ENCODE assay signal across 20 cellular contexts in the genomic region with DNA sequence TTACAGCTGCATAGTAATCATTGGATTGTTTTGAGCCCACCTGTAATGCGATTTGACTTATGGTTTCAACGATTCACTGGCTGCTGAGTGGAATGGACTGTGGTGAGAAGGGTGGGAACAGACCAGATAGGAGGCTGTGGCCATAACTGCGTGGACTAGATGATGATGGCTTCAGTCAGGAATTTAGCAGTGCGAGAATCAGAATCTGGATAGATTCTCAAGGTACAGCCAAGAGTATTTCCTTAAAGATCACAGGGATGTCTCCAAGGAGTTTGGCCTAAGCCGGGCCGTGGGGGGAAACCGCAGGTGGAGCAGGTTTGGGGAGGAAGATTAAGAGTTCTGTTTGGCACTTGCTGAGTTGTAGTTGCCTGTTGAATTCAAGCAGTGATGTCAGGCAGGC. TPM values are rescaled to one million over a fixed set of nuclear protein-coding genes. Genes with fewer than 3 reads are reported as not detected.
DNase-seq lines count a peak whose midpoint lies in the region; ATAC-seq and TF ChIP-seq lines count a peak whose summit lies in the region.
"Had no signal": no experiment of that assay in that cellular context is flagged by ENCODE, and none has a peak within 500 bp of the region (broad histone marks: within the 10 kb centered on the region; RNA-seq: fewer than 3 reads in every experiment).

No MANE protein-coding gene starts in this region.

- peak overlapping the region; percentile 35 for H3K27ac Mint-ChIP-seq in mesothelial cell of epicardium
- H3K27ac Mint-ChIP-seq: activated CD4-positive, alpha-beta T cell treated with anti-CD3 and anti-CD28 coated beads, Interleukin-2, amount 10 ng/mL, durations not matched to agents 7 days and 5 days; activated naive CD8-positive, alpha-beta T cell treated with anti-CD3 and anti-CD28 coated beads, Interleukin-2, amount 10 ng/mL, durations not matched to agents 7 days and 5 days; activated T-helper 2 cell treated with anti-CD3 and anti-CD28 coated beads, Interferon-gamma antibody, Interleukin-2, Interleukin-4, amounts not matched to agents 10 μg/mL and 5 μg/mL and 100 μg/mL, durations not matched to agents 14 hours and 24 hours and 36 hours; brain; nephron; T-helper 1 cell treated with Interleukin-12 subunit alpha and Interleukin-12 subunit beta and Interleukin-4 antibody, amounts not matched to agents 30 μg/mL and 1 μg/mL, for 36 hours had no signal

- no peaks in the 10 kb centered on the region for H3K9me3 Mint-ChIP-seq in mesothelial cell of epicardium
- H3K9me3 Mint-ChIP-seq: activated CD4-positive, alpha-beta T cell treated with anti-CD3 and anti-CD28 coated beads, Interleukin-2, amount 10 ng/mL, durations not matched to agents 7 days and 5 days; activated naive CD8-positive, alpha-beta T cell treated with anti-CD3 and anti-CD28 coated beads, Interleukin-2, amount 10 ng/mL, durations not matched to agents 7 days and 5 days; activated T-helper 2 cell treated with anti-CD3 and anti-CD28 coated beads, Interferon-gamma antibody, Interleukin-2, Interleukin-4, amounts not matched to agents 10 μg/mL and 5 μg/mL and 100 μg/mL, durations not matched to agents 14 hours and 24 hours and 36 hours; brain; nephron; T-helper 1 cell treated with Interleukin-12 subunit alpha and Interleukin-12 subunit beta and Interleukin-4 antibody, amounts not matched to agents 30 μg/mL and 1 μg/mL, for 36 hours had no signal

- peak; percentile 33 for DNase-seq in EL
- DNase-seq in NCI-H226: peak; percentile 22
- DNase-seq in epithelial cell of esophagus (ENCODE audit: low read depth): peak; percentile 12
- no peak for DNase-seq in mesothelial cell of epicardium (ENCODE audit: low spot score in 2 of 2, unreplicated experiment in 2 of 2)
- no peak for DNase-seq in activated CD8-positive, alpha-beta memory T cell treated with anti-CD3 and anti-CD28 coated beads, Interleukin-2, amount 50 U/mL, for 4 hours
- DNase-seq in activated gamma-delta T cell treated with Interleukin-2 at 50 U/mL for 16 hours: no peak
- no peak for DNase-seq in activated T-cell treated with anti-CD3 and anti-CD28 coated beads for 4 hours
- DNase-seq: activated CD4-positive, alpha-beta T cell treated with anti-CD3 and anti-CD28 coated beads, Interleukin-2, amount 10 ng/mL, durations not matched to agents 7 days and 5 days; activated naive CD8-positive, alpha-beta T cell treated with anti-CD3 and anti-CD28 coated beads, Interleukin-2, amount 10 ng/mL, durations not matched to agents 7 days and 5 days; NCI-H1417 treated with DMSO at 0.1 percent for 48 hours; NCI-H82; stimulated activated CD4-positive, alpha-beta T cell treated with anti-CD3 and anti-CD28 coated beads, Interleukin-1b, Interleukin-23, amount 100 ng/mL, for 48 hours; stimulated activated naive CD4-positive, alpha-beta T cell had no signal

- no peaks in the 10 kb centered on the region for H3K27me3 Mint-ChIP-seq in mesothelial cell of epicardium (ENCODE audit: low read depth)
- H3K27me3 Mint-ChIP-seq: activated naive CD8-positive, alpha-beta T cell treated with anti-CD3 and anti-CD28 coated beads, Interleukin-2, amount 10 ng/mL, durations not matched to agents 7 days and 5 days; brain had no signal

- ATAC-seq in GM18907 (IDR thresholded peaks at IDR 0.05; ENCODE audit: unreplicated experiment): no peak

- H3K4me3 ChIP-seq in epithelial cell of esophagus (ENCODE audit: low read length): no peak overlapping the region
- H3K4me3 ChIP-seq: coronary artery, heart right ventricle had no signal

- TF ChIP-seq CTCF in epithelial cell of esophagus (IDR thresholded peaks at IDR 0.05; ENCODE audit: insufficient read depth, low read depth, low read length, missing control alignments): no peak
- no peak for TF ChIP-seq CTCF in mesothelial cell of epicardium (IDR thresholded peaks at IDR 0.05; ENCODE audit: unreplicated experiment)

- peaks cover 5% of the 10 kb centered on the region for H3K4me1 Mint-ChIP-seq in mesothelial cell of epicardium
- H3K4me1 Mint-ChIP-seq: activated CD4-positive, alpha-beta T cell treated with anti-CD3 and anti-CD28 coated beads, Interleukin-2, amount 10 ng/mL, durations not matched to agents 7 days and 5 days; activated naive CD8-positive, alpha-beta T cell treated with anti-CD3 and anti-CD28 coated beads, Interleukin-2, amount 10 ng/mL, durations not matched to agents 7 days and 5 days; brain; nephron had no signal

- H3K36me3 Mint-ChIP-seq in mesothelial cell of epicardium: no peaks in the 10 kb centered on the region
- H3K36me3 Mint-ChIP-seq: activated naive CD8-positive, alpha-beta T cell treated with anti-CD3 and anti-CD28 coated beads, Interleukin-2, amount 10 ng/mL, durations not matched to agents 7 days and 5 days; brain had no signal

- H3K4me3 Mint-ChIP-seq in mesothelial cell of epicardium: no peak overlapping the region
- H3K4me3 Mint-ChIP-seq: activated CD4-positive, alpha-beta T cell treated with anti-CD3 and anti-CD28 coated beads, Interleukin-2, amount 10 ng/mL, durations not matched to agents 7 days and 5 days; activated naive CD8-positive, alpha-beta T cell treated with anti-CD3 and anti-CD28 coated beads, Interleukin-2, amount 10 ng/mL, durations not matched to agents 7 days and 5 days; brain; nephron; T-helper 1 cell treated with Interleukin-12 subunit alpha and Interleukin-12 subunit beta and Interleukin-4 antibody, amounts not matched to agents 30 μg/mL and 1 μg/mL, for 36 hours had no signal

RNA-seq across cellular contexts. Expression of a gene that starts 44.0 kb away (rescaled TPM):
- total RNA-seq in mesothelial cell of epicardium: 42.1 to 45.9 TPM (median 43.7 TPM) in 3 replicates

Comparison
In these comparisons a context has a peak if more than half of its experiments do, and no peak if none do; other contexts are left out.
1. DNase-seq: peak in EL (single experiment), NCI-H226 (single experiment) and epithelial cell of esophagus (single experiment); none in mesothelial cell of epicardium (0 of 2), activated CD8-positive, alpha-beta memory T cell treated with anti-CD3 and anti-CD28 coated beads, Interleukin-2, amount 50 U/mL, for 4 hours (single experiment), activated gamma-delta T cell treated with Interleukin-2 at 50 U/mL for 16 hours (single experiment) and activated T-cell treated with anti-CD3 and anti-CD28 coated beads for 4 hours (single experiment).